Comparison of ENCODE assay signal across 1 cellular context in the genomic region with DNA sequence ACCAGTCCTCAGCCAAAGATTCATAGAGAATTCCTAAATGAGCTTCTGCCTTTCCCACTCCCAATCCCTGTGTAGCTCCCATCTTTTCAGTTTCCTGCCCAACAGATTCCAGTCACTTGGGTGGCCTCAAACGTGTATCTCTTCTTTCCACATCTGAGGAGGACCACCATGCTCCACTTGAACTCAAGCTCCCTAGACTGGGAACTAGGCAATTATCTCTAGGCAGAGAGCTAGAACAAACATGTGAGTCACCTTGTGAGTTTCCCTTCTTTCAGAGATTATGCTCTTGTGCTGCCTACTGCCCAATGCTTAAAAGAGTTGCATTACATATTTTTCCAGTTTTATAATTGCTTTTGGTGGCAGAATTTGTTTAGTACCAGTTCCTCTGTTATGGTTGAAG.
TF ChIP-seq lines count a peak whose summit lies in the region.

No MANE protein-coding gene starts in this region.

TF ChIP-seq in endothelial cell of umbilical vein, 7 proteins besides CTCF, POLR2A, EP300 and RAD21 (continued from another document):
- TF ChIP-seq JUN (IDR thresholded peaks at IDR 0.05; ENCODE audit: borderline replicate concordance, insufficient read depth, insufficient read length, low read depth) = peak; percentile 55
- TF ChIP-seq, protein P1, sequence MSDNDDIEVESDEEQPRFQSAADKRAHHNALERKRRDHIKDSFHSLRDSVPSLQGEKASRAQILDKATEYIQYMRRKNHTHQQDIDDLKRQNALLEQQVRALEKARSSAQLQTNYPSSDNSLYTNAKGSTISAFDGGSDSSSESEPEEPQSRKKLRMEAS (IDR thresholded peaks at IDR 0.05; ENCODE audit: insufficient read depth, insufficient read length) = no peak
- peak; percentile 81 for TF ChIP-seq GATA2 (IDR thresholded peaks at IDR 0.05; ENCODE audit: insufficient read depth, insufficient read length, low read depth, low read length)
- TF ChIP-seq POLR2AphosphoS5 (IDR thresholded peaks at IDR 0.05; ENCODE audit: insufficient read depth, low read depth, low read length) = no peak
- no peak for TF ChIP-seq MYC (IDR thresholded peaks at IDR 0.05; ENCODE audit: low read depth, low read length)
- TF ChIP-seq FOS (IDR thresholded peaks at IDR 0.05; ENCODE audit: borderline replicate concordance, insufficient read depth, low read length) = peak; percentile 75
